ENCODE assay signal across 18 cellular contexts in the genomic region with DNA sequence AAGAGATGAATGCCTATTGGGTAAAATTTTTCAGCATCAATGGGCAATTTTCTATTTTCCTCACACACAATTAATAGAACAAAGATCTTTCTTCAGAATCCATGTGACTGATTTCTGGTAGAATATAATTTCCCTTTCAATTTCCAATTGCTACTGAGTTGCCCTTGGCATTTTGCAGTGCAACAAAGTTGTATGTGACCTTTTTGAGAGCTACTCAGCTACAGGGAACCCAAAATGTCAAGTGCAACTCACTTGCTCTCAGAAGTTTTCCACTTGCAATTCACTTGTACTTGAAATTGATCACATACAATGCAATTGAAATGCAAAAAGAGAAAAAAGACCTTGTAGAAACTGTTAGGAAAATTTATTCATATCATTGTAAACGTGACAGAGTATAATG.
"Had no signal": no experiment of that assay in that cellular context is flagged by ENCODE, and none has a peak within 500 bp of the region (broad histone marks: within the 10 kb centered on the region; RNA-seq: fewer than 3 reads in every experiment).

No MANE protein-coding gene starts in this region.

- DNase-seq: effector memory CD8-positive, alpha-beta T cell; esophagus squamous epithelium; head of caudate nucleus; left colon; mammary epithelial cell; mucosa of descending colon; occipital lobe; pancreas; right cardiac atrium; small intestine; stimulated activated CD4-positive, alpha-beta T cell treated with anti-CD3 and anti-CD28 coated beads, Interleukin-12 subunit alpha, Interleukin-12 subunit beta, amount 100 ng/mL, for 4 hours; stimulated activated naive CD8-positive, alpha-beta T cell treated with anti-CD3 and anti-CD28 coated beads, Interleukin-15, Interleukin-2, amounts not matched to agents 100 U/mL and 50 U/mL, for 24 hours; thyroid gland; upper lobe of left lung; uterus had no signal

- H3K36me3 Mint-ChIP-seq: natural killer cell treated with Interleukin-12 subunit alpha and Interleukin-12 subunit beta and Interleukin-15 and Interleukin-18, amount 100 ng/mL, for 72 hours had no signal

- H3K4me3 Mint-ChIP-seq: dendritic cell treated with granulocyte-macrophage colony-stimulating factor and Interleukin-4, amounts not matched to agents 40 ng/mL and 50 ng/mL, for 4 days; effector memory CD8-positive, alpha-beta T cell; natural killer cell treated with Interleukin-12 subunit alpha and Interleukin-12 subunit beta and Interleukin-15 and Interleukin-18, amount 100 ng/mL, for 72 hours had no signal

- H3K27ac Mint-ChIP-seq: dendritic cell treated with granulocyte-macrophage colony-stimulating factor and Interleukin-4, amounts not matched to agents 40 ng/mL and 50 ng/mL, for 4 days; effector memory CD8-positive, alpha-beta T cell; natural killer cell treated with Interleukin-12 subunit alpha and Interleukin-12 subunit beta and Interleukin-15 and Interleukin-18, amount 100 ng/mL, for 72 hours; progenitor cell of endocrine pancreas had no signal

- H3K9me3 Mint-ChIP-seq: dendritic cell treated with granulocyte-macrophage colony-stimulating factor and Interleukin-4, amounts not matched to agents 40 ng/mL and 50 ng/mL, for 4 days; natural killer cell treated with Interleukin-12 subunit alpha and Interleukin-12 subunit beta and Interleukin-15 and Interleukin-18, amount 100 ng/mL, for 72 hours had no signal

- ATAC-seq: effector memory CD8-positive, alpha-beta T cell; left colon; mucosa of descending colon; natural killer cell treated with Interleukin-12 subunit alpha and Interleukin-12 subunit beta and Interleukin-15 and Interleukin-18, amount 100 ng/mL, for 72 hours; right cardiac atrium; stimulated activated naive CD8-positive, alpha-beta T cell treated with anti-CD3 and anti-CD28 coated beads, Interleukin-15, Interleukin-2, amounts not matched to agents 100 U/mL and 50 U/mL, for 24 hours had no signal

- H3K27me3 Mint-ChIP-seq: dendritic cell treated with granulocyte-macrophage colony-stimulating factor and Interleukin-4, amounts not matched to agents 40 ng/mL and 50 ng/mL, for 4 days; effector memory CD8-positive, alpha-beta T cell; natural killer cell treated with Interleukin-12 subunit alpha and Interleukin-12 subunit beta and Interleukin-15 and Interleukin-18, amount 100 ng/mL, for 72 hours; progenitor cell of endocrine pancreas had no signal
